8 cellular contexts compared by ENCODE assay signal in the genomic region with DNA sequence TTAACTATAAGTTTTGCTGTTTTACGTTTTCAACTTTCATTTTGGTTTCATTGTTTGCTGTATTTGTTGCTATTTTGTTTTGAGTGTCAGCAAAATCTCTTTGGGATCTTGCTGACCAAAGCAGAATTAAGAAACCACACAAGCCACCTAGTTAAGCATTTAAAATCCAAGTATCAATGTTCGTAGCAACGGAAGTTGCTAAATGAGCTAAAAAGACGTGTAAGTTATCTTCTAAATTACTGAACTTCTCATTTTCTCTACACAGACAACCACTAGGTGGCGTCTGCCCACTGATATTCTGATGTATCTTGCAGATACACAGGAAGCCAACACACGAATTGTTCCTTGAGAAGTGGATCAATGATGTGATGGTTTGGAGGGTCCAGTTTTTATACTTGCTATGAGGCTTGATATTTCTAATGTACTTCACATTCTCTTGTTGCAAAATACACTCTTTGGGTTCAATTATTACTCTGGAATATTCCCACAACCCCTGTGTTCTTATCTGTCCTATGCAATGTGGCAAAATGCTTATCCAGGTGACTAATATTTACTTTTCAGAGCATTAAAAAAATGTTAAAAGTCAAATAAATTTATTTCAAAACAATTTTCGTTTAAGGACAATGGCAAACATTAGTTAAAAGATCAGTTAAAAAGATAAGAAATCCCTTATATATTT.
DNase-seq lines count a peak whose midpoint lies in the region; ATAC-seq and TF ChIP-seq lines count a peak whose summit lies in the region.

No MANE protein-coding gene starts in this region.

- peak; percentile 41 for TF ChIP-seq CTCF in CD8-positive, alpha-beta T cell (IDR thresholded peaks at IDR 0.05)
- peak; percentile 68 for TF ChIP-seq CTCF in WERI-Rb-1 (IDR thresholded peaks at IDR 0.05; ENCODE audit: low read depth, low read length)
- no peak for TF ChIP-seq CTCF in parathyroid adenoma (IDR thresholded peaks at IDR 0.05)

- H3K4me3 Mint-ChIP-seq in CD8-positive, alpha-beta T cell: no peak overlapping the region

- POLR2A ChIA-PET in CD8-positive, alpha-beta T cell (lab: Charles Lee): no interaction called here

- H3K27ac Mint-ChIP-seq in CD8-positive, alpha-beta T cell: no peak overlapping the region

- H3K27me3 ChIP-seq in CD8-positive, alpha-beta T cell (ENCODE audit: insufficient read depth, low read length): no peaks in the 10 kb centered on the region
- H3K27me3 ChIP-seq in WERI-Rb-1 (ENCODE audit: insufficient read depth, low read depth, severe bottlenecking) (no peaks in the 10 kb centered on the region), parathyroid adenoma (ENCODE audit: control insufficient read depth, insufficient read depth, low read length) (no peaks in the 10 kb centered on the region)

- ATAC-seq in CD8-positive, alpha-beta T cell: no peak
- ATAC-seq in GM18517 (IDR thresholded peaks at IDR 0.05; ENCODE audit: unreplicated experiment) (peak; percentile 91), HG02973 (IDR thresholded peaks at IDR 0.05; ENCODE audit: unreplicated experiment) (peak; percentile 93)

- no peak overlapping the region for H2AFZ ChIP-seq in parathyroid adenoma

- no peaks in the 10 kb centered on the region for H3K4me1 ChIP-seq in CD8-positive, alpha-beta T cell (ENCODE audit: insufficient read depth, low read length)
- no peaks in the 10 kb centered on the region for H3K4me1 ChIP-seq in parathyroid adenoma

- CTCF ChIA-PET in CD8-positive, alpha-beta T cell (lab: Charles Lee): no interaction called here

- no peaks in the 10 kb centered on the region for H3K4me1 Mint-ChIP-seq in CD8-positive, alpha-beta T cell (ENCODE audit: low read depth)

- peaks cover 4% of the 10 kb centered on the region for H3K9me3 Mint-ChIP-seq in CD8-positive, alpha-beta T cell

- H3K4me2 ChIP-seq in parathyroid adenoma (ENCODE audit: low read length): peak overlapping the region; percentile 46

- no peaks in the 10 kb centered on the region for H3K36me3 ChIP-seq in CD8-positive, alpha-beta T cell (ENCODE audit: insufficient read depth, low read length)
- H3K36me3 ChIP-seq in WERI-Rb-1 (no peaks in the 10 kb centered on the region), parathyroid adenoma (ENCODE audit: control insufficient read depth, insufficient read depth, low read length) (no peaks in the 10 kb centered on the region)

- H3K79me2 ChIP-seq in parathyroid adenoma: no peaks in the 10 kb centered on the region

- intact Hi-C loops in CD8-positive, alpha-beta T cell (cut with DNase I, micrococcal nuclease): no loop called here

- no peak overlapping the region for H3K4me3 ChIP-seq in CD8-positive, alpha-beta T cell (ENCODE audit: low read depth, low read length)
- H3K4me3 ChIP-seq in WERI-Rb-1 (ENCODE audit: low read depth, low read length) (peak overlapping the region; percentile 24), parathyroid adenoma (ENCODE audit: low read depth, low read length) (peak overlapping the region; percentile 43)

- no peak overlapping the region for H3K27ac ChIP-seq in CD8-positive, alpha-beta T cell (ENCODE audit: low read depth, low read length)
- H3K27ac ChIP-seq in WERI-Rb-1 (no peak overlapping the region), parathyroid adenoma (no peak overlapping the region)

- peak in 1 of 7 experiments; percentile 24 for DNase-seq in CD8-positive, alpha-beta T cell
- peak; percentile 64 for DNase-seq in NCI-H146 (lab: John Stamatoyannopoulos, UW)
- peak; percentile 70 for DNase-seq in WERI-Rb-1
- DNase-seq in fibroblast of the conjunctiva (ENCODE audit: low read depth): peak; percentile 47
- DNase-seq in activated CD8-positive, alpha-beta memory T cell treated with anti-CD3 and anti-CD28 coated beads, Interleukin-2, amount 50 U/mL, for 4 hours: no peak

- no peak overlapping the region for H3K9ac ChIP-seq in parathyroid adenoma

- H3K27me3 Mint-ChIP-seq in CD8-positive, alpha-beta T cell (ENCODE audit: low read depth): no peaks in the 10 kb centered on the region

- no peaks in the 10 kb centered on the region for H3K36me3 Mint-ChIP-seq in CD8-positive, alpha-beta T cell

- H3K9me3 ChIP-seq in CD8-positive, alpha-beta T cell (ENCODE audit: low read length): no peaks in the 10 kb centered on the region
- no peaks in the 10 kb centered on the region for H3K9me3 ChIP-seq in WERI-Rb-1 (ENCODE audit: severe bottlenecking)
- no peaks in the 10 kb centered on the region for H3K9me3 ChIP-seq in parathyroid adenoma (ENCODE audit: control insufficient read depth, low read length)
